ENCODE assay signal across 11 cellular contexts in genomic region chr15:34609658-34610057, GRCh38. TPM values are rescaled to one million over a fixed set of nuclear protein-coding genes. Genes with fewer than 3 reads are reported as not detected.
DNase-seq lines count a peak whose midpoint lies in the region; ATAC-seq and TF ChIP-seq lines count a peak whose summit lies in the region.
"Had no signal": no experiment of that assay in that cellular context is flagged by ENCODE, and none has a peak within 500 bp of the region (broad histone marks: within the 10 kb centered on the region; RNA-seq: fewer than 3 reads in every experiment).

No MANE protein-coding gene starts in this region.

- TF ChIP-seq CTCF in OCI-LY3 (IDR thresholded peaks at IDR 0.05; ENCODE audit: low read depth, low read length) (no peak), left ventricle myocardium inferior (IDR thresholded peaks at IDR 0.05; ENCODE audit: borderline replicate concordance) (no peak), tibial nerve (IDR thresholded peaks at IDR 0.05) (no peak), HFFc6 (IDR thresholded peaks at IDR 0.05) (no peak)

- H2AFZ ChIP-seq in OCI-LY3 (ENCODE audit: low read depth, low read length), result peak overlapping the region; percentile 90

- CTCF ChIA-PET in CD8-positive, alpha-beta memory T cell (lab: Charles Lee), result no interaction called here

- no peaks in the 10 kb centered on the region for H3K36me3 ChIP-seq in CD8-positive, alpha-beta memory T cell (ENCODE audit: insufficient read depth, low read length)
- H3K36me3 ChIP-seq in OCI-LY3 (replicated peaks; ENCODE audit: low read depth, low read length) (no peaks in the 10 kb centered on the region), left ventricle myocardium inferior (no peaks in the 10 kb centered on the region), tibial nerve (no peaks in the 10 kb centered on the region)

- DNase-seq in CD8-positive, alpha-beta memory T cell, result peak in 1 of 5 donors; percentile 11
- DNase-seq in left ventricle myocardium inferior (no peak), tibial nerve (ENCODE audit: low spot score in 2 of 2) (no peak), NCI-H748 treated with DMSO at 0.1 percent for 48 hours (lab: John Stamatoyannopoulos, UW) (no peak), HFFc6 (no peak)
- no peak for DNase-seq in stimulated activated CD8-positive, alpha-beta memory T cell treated with anti-CD3 and anti-CD28 coated beads, Interleukin-4, amount 100 ng/mL, for 48 hours
- DNase-seq: RPMI8226; stimulated activated CD4-positive, alpha-beta T cell treated with anti-CD3 and anti-CD28 coated beads, Interleukin-12 subunit alpha, Interleukin-12 subunit beta, amount 100 ng/mL, for 4 hours had no signal

- H3K4me3 ChIP-seq in CD8-positive, alpha-beta memory T cell (ENCODE audit: low read length), result no peak overlapping the region
- H3K4me3 ChIP-seq in OCI-LY3 (ENCODE audit: low read length), result peak overlapping the region; percentile 42
- no peak overlapping the region for H3K4me3 ChIP-seq in left ventricle myocardium inferior
- no peak overlapping the region for H3K4me3 ChIP-seq in tibial nerve
- H3K4me3 ChIP-seq: coronary artery had no signal

- H3K27ac ChIP-seq in CD8-positive, alpha-beta memory T cell (ENCODE audit: low read depth, low read length), result no peak overlapping the region
- no peak overlapping the region for H3K27ac ChIP-seq in OCI-LY3 (ENCODE audit: low read length)
- peak overlapping the region; percentile 41 for H3K27ac ChIP-seq in left ventricle myocardium inferior (replicated peaks)
- no peak overlapping the region for H3K27ac ChIP-seq in tibial nerve
- H3K27ac ChIP-seq: coronary artery had no signal

- peak overlapping the region in 5 of 7 donors; percentile 23 to 49 (median 30) for H3K4me3 Mint-ChIP-seq in CD8-positive, alpha-beta memory T cell
- no peak overlapping the region for H3K4me3 Mint-ChIP-seq in HFFc6

- H3K79me2 ChIP-seq in OCI-LY3 (ENCODE audit: low read length), result no peaks in the 10 kb centered on the region

- peak overlapping the region; percentile 66 for H3K4me2 ChIP-seq in OCI-LY3 (ENCODE audit: low read length)

- no peak for TF ChIP-seq EP300 in tibial nerve (IDR thresholded peaks at IDR 0.05)

- peak; percentile 56 for ATAC-seq in GM18909 (IDR thresholded peaks at IDR 0.05; ENCODE audit: poor library complexity, unreplicated experiment)

- POLR2A ChIA-PET in CD8-positive, alpha-beta memory T cell (lab: Charles Lee), result no interaction called here

- WGBS in tibial nerve, 2 donors, result 35 to 39% methylated on average over 7 of the region's 7 CpGs

- H3K27me3 ChIP-seq in CD8-positive, alpha-beta memory T cell (ENCODE audit: insufficient read depth, low read length, poor library complexity, severe bottlenecking), result no peaks in the 10 kb centered on the region
- H3K27me3 ChIP-seq in OCI-LY3 (ENCODE audit: low read depth, low read length) (0 out of 2 replicates have a peak, but pooled peaks cover 3% of the 10 kb centered on the region), left ventricle myocardium inferior (ENCODE audit: low read depth) (no peaks in the 10 kb centered on the region), tibial nerve (no peaks in the 10 kb centered on the region)

- peaks cover 7 to 16% (median 13%) of the 10 kb centered on the region in 3 donors for H3K4me1 Mint-ChIP-seq in CD8-positive, alpha-beta memory T cell
- H3K4me1 Mint-ChIP-seq in HFFc6 (ENCODE audit: low read depth), result no peaks in the 10 kb centered on the region; the same call in 1 of the 2 replicates

- H3K9me3 Mint-ChIP-seq in CD8-positive, alpha-beta memory T cell, result no peaks in the 10 kb centered on the region
- H3K9me3 Mint-ChIP-seq in HFFc6, result no peaks in the 10 kb centered on the region

- TF ChIP-seq POLR2A in tibial nerve (IDR thresholded peaks at IDR 0.05), result no peak

- H3K27me3 Mint-ChIP-seq in CD8-positive, alpha-beta memory T cell, result peaks cover 8 to 52% of the 10 kb centered on the region in 2 donors
- peaks cover 19% of the 10 kb centered on the region for H3K27me3 Mint-ChIP-seq in HFFc6 (ENCODE audit: insufficient read depth)

- intact Hi-C loops in left ventricle myocardium inferior (cut with micrococcal nuclease), result no loop called here

- H4K20me1 ChIP-seq in OCI-LY3 (ENCODE audit: insufficient read depth, low read length), result no peaks in the 10 kb centered on the region

- peaks cover 4% of the 10 kb centered on the region for H3K4me1 ChIP-seq in CD8-positive, alpha-beta memory T cell (ENCODE audit: insufficient read depth, low read length)
- H3K4me1 ChIP-seq in OCI-LY3 (ENCODE audit: low read length) (no peaks in the 10 kb centered on the region), left ventricle myocardium inferior (peaks cover 20% of the 10 kb centered on the region), tibial nerve (no peaks in the 10 kb centered on the region)

- no peaks in the 10 kb centered on the region for H3K36me3 Mint-ChIP-seq in CD8-positive, alpha-beta memory T cell
- H3K36me3 Mint-ChIP-seq in HFFc6 (ENCODE audit: low read depth), result no peaks in the 10 kb centered on the region

- H3K9me3 ChIP-seq in CD8-positive, alpha-beta memory T cell (ENCODE audit: low read length), result no peaks in the 10 kb centered on the region
- H3K9me3 ChIP-seq in OCI-LY3 (ENCODE audit: insufficient read depth, low read length) (no peaks in the 10 kb centered on the region), left ventricle myocardium inferior (replicated peaks) (no peaks in the 10 kb centered on the region), tibial nerve (no peaks in the 10 kb centered on the region)

- H3K27ac Mint-ChIP-seq in CD8-positive, alpha-beta memory T cell, result peak overlapping the region in 3 of 8 donors; percentile 1 to 44 (median 38)
- no peak overlapping the region for H3K27ac Mint-ChIP-seq in HFFc6

- H3K9ac ChIP-seq in OCI-LY3 (ENCODE audit: low read length), result peak overlapping the region; percentile 4; the same call in 1 of the 2 replicates

RNA-seq across cellular contexts. Expression of gene GOLGA8B, which starts 26.2 kb away (rescaled TPM):
- 100 to 1,000 TPM; 132 to 136 TPM for total RNA-seq in CD8-positive, alpha-beta memory T cell
- polyA plus RNA-seq in CD8-positive, alpha-beta memory T cell, result 4.7 TPM
- total RNA-seq in left ventricle myocardium inferior (11.8 TPM), tibial nerve (100 to 1,000 TPM; 129 to 312 (median 147) TPM)
- total RNA-seq in HFFc6 (2021; fragmentation: NEBNext Ultra II Directional; extraction: Animal tissue kit (Norgen Biotek cat#: 25700)), result 10 to 100 TPM; 23.0 to 35.7 (median 27.0) TPM
